ENCODE assay signal across 1 cellular context in genomic region chr1:23539698-23540266, GRCh38.
TF ChIP-seq lines count a peak whose summit lies in the region.

No MANE protein-coding gene starts in this region.

TF ChIP-seq in HepG2, 621 proteins besides CTCF, POLR2A, EP300 and RAD21 (continued from another document and continues in another):
- TF ChIP-seq ZBTB4 (CRISPR knock-in tag; IDR thresholded peaks at IDR 0.05; ENCODE audit: borderline replicate concordance) (0 out of 2 replicates have a peak, but pooled peaks have one; percentile 42), ZNF18 (CRISPR knock-in tag; IDR thresholded peaks at IDR 0.05; ENCODE audit: insufficient replicate concordance) (peak; percentile 25), HNRNPUL1 (IDR thresholded peaks at IDR 0.05; ENCODE audit: low read depth, low read length) (no peak), MAX (IDR thresholded peaks at IDR 0.05) (no peak), NR3C1 (CRISPR knock-in tag; IDR thresholded peaks at IDR 0.05) (no peak), POGZ (CRISPR knock-in tag; IDR thresholded peaks at IDR 0.05) (no peak), JDP2 (CRISPR knock-in tag; IDR thresholded peaks at IDR 0.05; ENCODE audit: borderline replicate concordance) (no peak), FOXC1 (CRISPR knock-in tag; IDR thresholded peaks at IDR 0.05; ENCODE audit: borderline replicate concordance) (peak; percentile 54; the same call in 1 of the 2 replicates), ZNF468 (CRISPR knock-in tag; IDR thresholded peaks at IDR 0.05) (no peak), SIX1 (CRISPR knock-in tag; IDR thresholded peaks at IDR 0.05; ENCODE audit: borderline replicate concordance) (peak; percentile 15; the same call in 1 of the 2 replicates), TFAP4 (IDR thresholded peaks at IDR 0.05; ENCODE audit: borderline replicate concordance, low read depth) (no peak), IRF2 (CRISPR knock-in tag; IDR thresholded peaks at IDR 0.05) (0 out of 2 replicates have a peak, but pooled peaks have one; percentile 43), ZNF232 (CRISPR knock-in tag; IDR thresholded peaks at IDR 0.05; ENCODE audit: borderline replicate concordance) (no peak), RFXAP (CRISPR knock-in tag; IDR thresholded peaks at IDR 0.05; ENCODE audit: borderline replicate concordance) (no peak), MXD1 (CRISPR knock-in tag; IDR thresholded peaks at IDR 0.05) (no peak), MZF1 (CRISPR knock-in tag; IDR thresholded peaks at IDR 0.05; ENCODE audit: borderline replicate concordance) (no peak), ZNF800 (CRISPR knock-in tag; IDR thresholded peaks at IDR 0.05) (no peak), POGK (CRISPR knock-in tag; conservative IDR thresholded peaks at IDR 0.05) (no peak), ZNF562 (CRISPR knock-in tag; IDR thresholded peaks at IDR 0.05; ENCODE audit: borderline replicate concordance) (no peak), FOSL2 (CRISPR knock-in tag; IDR thresholded peaks at IDR 0.05) (0 out of 2 replicates have a peak, but pooled peaks have one; percentile 26), KAT8 (CRISPR knock-in tag; IDR thresholded peaks at IDR 0.05) (peak; percentile 42; the same call in 1 of the 2 replicates), MTF1 (CRISPR knock-in tag; IDR thresholded peaks at IDR 0.05) (no peak), RELA (CRISPR knock-in tag; IDR thresholded peaks at IDR 0.05) (no peak), RCOR2 (CRISPR knock-in tag; IDR thresholded peaks at IDR 0.05) (0 out of 2 replicates have a peak, but pooled peaks have one; percentile 36), TERF1 (CRISPR knock-in tag; IDR thresholded peaks at IDR 0.05) (no peak), SMARCE1 (IDR thresholded peaks at IDR 0.05; ENCODE audit: borderline replicate concordance) (no peak), ZEB1 (IDR thresholded peaks at IDR 0.05; ENCODE audit: insufficient replicate concordance, low read depth) (peak; percentile 55), KLF16 (CRISPR knock-in tag; IDR thresholded peaks at IDR 0.05) (peak in 1 of 2 experiments; percentile 36; a peak in 1 of 4 replicates), ZMYM4 (CRISPR knock-in tag; IDR thresholded peaks at IDR 0.05) (peak; percentile 35; the same call in 1 of the 2 replicates), ZNF501 (CRISPR knock-in tag; IDR thresholded peaks at IDR 0.05) (peak; percentile 60; the same call in 1 of the 2 replicates), ZMAT5 (CRISPR knock-in tag; IDR thresholded peaks at IDR 0.05; ENCODE audit: borderline replicate concordance, low read depth) (no peak), CHCHD3 (CRISPR knock-in tag; IDR thresholded peaks at IDR 0.05) (no peak), EZH2 (conservative IDR thresholded peaks at IDR 0.05; ENCODE audit: low read depth, low read length) (no peak), ATAD3A (CRISPR knock-in tag; IDR thresholded peaks at IDR 0.05) (no peak), YEATS2 (CRISPR knock-in tag; IDR thresholded peaks at IDR 0.05; ENCODE audit: borderline replicate concordance) (peak; percentile 40; the same call in 1 of the 2 replicates), ZNF891 (CRISPR knock-in tag; IDR thresholded peaks at IDR 0.05) (no peak), ZNF451 (CRISPR knock-in tag; IDR thresholded peaks at IDR 0.05) (no peak), ZNF263 (CRISPR knock-in tag; IDR thresholded peaks at IDR 0.05) (no peak), ZNF180 (CRISPR knock-in tag; IDR thresholded peaks at IDR 0.05; ENCODE audit: borderline replicate concordance, low read depth) (no peak), MED8 (CRISPR knock-in tag; IDR thresholded peaks at IDR 0.05; ENCODE audit: insufficient replicate concordance) (no peak), ZBTB20 (CRISPR knock-in tag; IDR thresholded peaks at IDR 0.05; ENCODE audit: borderline replicate concordance, low read depth) (peak; percentile 27; the same call in 1 of the 2 replicates), KLF15 (CRISPR knock-in tag; IDR thresholded peaks at IDR 0.05; ENCODE audit: borderline replicate concordance) (no peak), HBP1 (CRISPR knock-in tag; IDR thresholded peaks at IDR 0.05; ENCODE audit: low read depth) (0 out of 2 replicates have a peak, but pooled peaks have one; percentile 37), ZFP82 (CRISPR knock-in tag; IDR thresholded peaks at IDR 0.05; ENCODE audit: borderline replicate concordance) (no peak), NCOA2 (CRISPR knock-in tag; IDR thresholded peaks at IDR 0.05) (peak; percentile 27; the same call in 1 of the 2 replicates), ZNF556 (CRISPR knock-in tag; IDR thresholded peaks at IDR 0.05; ENCODE audit: borderline replicate concordance) (0 out of 2 replicates have a peak, but pooled peaks have one; percentile 24), ZNF337 (CRISPR knock-in tag; IDR thresholded peaks at IDR 0.05; ENCODE audit: borderline replicate concordance, low read depth) (no peak), XRCC5 (optimal IDR thresholded peaks at IDR 0.05; ENCODE audit: low read length) (peak; percentile 84), KDM3A (CRISPR knock-in tag; IDR thresholded peaks at IDR 0.05; ENCODE audit: low read depth) (peak; percentile 87; the same call in 1 of the 2 replicates)
